7 cellular contexts compared by ENCODE assay signal in genomic region chr15:72474912-72475601, GRCh38. TPM values are rescaled to one million over a fixed set of nuclear protein-coding genes. Genes with fewer than 3 reads are reported as not detected.
A peak's percentile ranks its signal among the peaks of the same experiment; 100 is the strongest.
DNase-seq lines count a peak whose midpoint lies in the region; ATAC-seq and TF ChIP-seq lines count a peak whose summit lies in the region.

No MANE protein-coding gene starts in this region.

- H3K4me1 Mint-ChIP-seq in immature natural killer cell = peaks cover 51 to 62% of the 10 kb centered on the region in 2 donors

- TF ChIP-seq POLR2A in breast epithelium (IDR thresholded peaks at IDR 0.05) = peak; percentile 36
- TF ChIP-seq POLR2A in spleen (IDR thresholded peaks at IDR 0.05) = peak in 2 of 3 donors; percentile 42 to 75

- H3K27me3 ChIP-seq in breast epithelium = no peaks in the 10 kb centered on the region
- H3K27me3 ChIP-seq in spleen (replicated peaks in 1 of 7) = no peaks in the 10 kb centered on the region

- H3K27ac ChIP-seq in VCaP (peak overlapping the region; percentile 98), breast epithelium (peak overlapping the region; percentile 100), spleen (peak overlapping the region; percentile 98 to 100 (median 100))

- H3K27ac Mint-ChIP-seq in immature natural killer cell = peak overlapping the region; percentile 94 to 99 (median 96)

- H3K27me3 Mint-ChIP-seq in immature natural killer cell (ENCODE audit: low read depth in 3 of 3) = peaks cover 12 to 21% (median 17%) of the 10 kb centered on the region in 3 donors

- peak; percentile 19 for DNase-seq in NCI-H2107 treated with DMSO at 0.1 percent for 48 hours (lab: John Stamatoyannopoulos, UW; ENCODE audit: unreplicated experiment)
- DNase-seq in breast epithelium (ENCODE audit: low spot score in 2 of 2) = peak; percentile 77 to 78
- DNase-seq in immature natural killer cell = peak; percentile 75 to 82 (median 81)
- DNase-seq in spleen = peak; percentile 95

- H3K4me1 ChIP-seq in breast epithelium (peaks cover 6 to 19% of the 10 kb centered on the region in 2 donors), spleen (peaks cover 39 to 67% (median 60%) of the 10 kb centered on the region in 6 donors)

- H3K36me3 ChIP-seq in breast epithelium (no peaks in the 10 kb centered on the region), spleen (peaks cover 0 to 40% (median 9%) of the 10 kb centered on the region in 6 donors)

- peaks cover 0 to 12% (median 0%) of the 10 kb centered on the region in 3 donors for H3K36me3 Mint-ChIP-seq in immature natural killer cell

- intact Hi-C loops in breast epithelium (cut with DNase I; ENCODE audit: low total_unique reads) = no loop called here
- intact Hi-C loops in spleen (cut with DNase I; ENCODE audit: low total_unique reads) = no loop called here

- no peaks in the 10 kb centered on the region for H3K9me3 ChIP-seq in breast epithelium
- no peaks in the 10 kb centered on the region for H3K9me3 ChIP-seq in spleen

- 0 out of 2 replicates have a peak, but pooled peaks have one; percentile 6 for TF ChIP-seq CTCF in VCaP (conservative IDR thresholded peaks at IDR 0.05)
- no peak for TF ChIP-seq CTCF in breast epithelium (IDR thresholded peaks at IDR 0.05)
- TF ChIP-seq CTCF in spleen (IDR thresholded peaks at IDR 0.05 in 8 of 11, conservative IDR thresholded peaks at IDR 0.05 in 3 of 11) = peak in 4 of 11 experiments; percentile 13 to 39 (median 21)

- no peaks in the 10 kb centered on the region for H3K9me3 Mint-ChIP-seq in immature natural killer cell

- ATAC-seq in GM18502 (IDR thresholded peaks at IDR 0.05; ENCODE audit: poor library complexity, unreplicated experiment) (peak; percentile 47), HG02885 (IDR thresholded peaks at IDR 0.05; ENCODE audit: poor library complexity, unreplicated experiment) (peak; percentile 38)

- H3K4me3 Mint-ChIP-seq in immature natural killer cell = peak overlapping the region; percentile 90 to 98 (median 93)

- 1% methylated on average over 15 to 42 of the region's 42 CpGs for WGBS in spleen, 5 donors

- peak overlapping the region; percentile 88 to 93 (median 92) for H3K4me3 ChIP-seq in breast epithelium
- peak overlapping the region; percentile 59 to 91 (median 74) for H3K4me3 ChIP-seq in spleen

RNA-seq across cellular contexts. Expression of gene ARIH1, which starts 0.9 kb away (rescaled TPM):
- total RNA-seq in breast epithelium (100 to 1,000 TPM in 1 of 3 donors, 10 to 100 TPM in 2; 54.1 to 106 (median 61.1) TPM), spleen (100 to 1,000 TPM in 4 of 7 donors, 10 to 100 TPM in 3; 46.2 to 171 (median 147) TPM)
- polyA plus RNA-seq in immature natural killer cell (10 to 100 TPM in 1 of 3 donors, 1 to 10 TPM in 2; 5.8 to 24.3 (median 8.0) TPM), spleen (10 to 100 TPM; 14.8 to 24.2 (median 15.5) TPM)

Comparison
In these comparisons a context has a peak if more than half of its experiments do, and no peak if none do; other contexts are left out.
1. Peak in every context shown above with its lines: DNase-seq, ATAC-seq, H3K4me3 ChIP-seq and H3K27ac ChIP-seq.
2. DNase-seq: peak in every context shown above with its lines; median percentile 95 in spleen; 81 in immature natural killer cell; 78 in breast epithelium; 19 in NCI-H2107 treated with DMSO at 0.1 percent for 48 hours.